9 cellular contexts compared by ENCODE assay signal in genomic region chr19:10290876-10291553, GRCh38. TPM values are rescaled to one million over a fixed set of nuclear protein-coding genes. Genes with fewer than 3 reads are reported as not detected.
A peak's percentile ranks its signal among the peaks of the same experiment; 100 is the strongest.
DNase-seq lines count a peak whose midpoint lies in the region; ATAC-seq, FAIRE-seq and TF ChIP-seq lines count a peak whose summit lies in the region.
"Had no signal": no experiment of that assay in that cellular context is flagged by ENCODE, and none has a peak within 500 bp of the region (broad histone marks: within the 10 kb centered on the region; RNA-seq: fewer than 3 reads in every experiment).

No MANE protein-coding gene starts in this region.

- H3K27me3 Mint-ChIP-seq in H9 (ENCODE audit: low read depth) (peaks cover 100% of the 10 kb centered on the region), T-cell (peaks cover 33 to 78% of the 10 kb centered on the region in 2 donors)

- H3K4me3 ChIP-seq in AG10803 (ENCODE audit: low read length) (peak overlapping the region; percentile 58), HepG2 (replicated peaks in 1 of 3; ENCODE audit: insufficient read depth in 1 of 3, low read depth in 2 of 3, low read length in 3 of 3) (peak overlapping the region; percentile 52 to 79 (median 62))

- no peaks in the 10 kb centered on the region; a peak in 2 of 5 replicates for H3K36me3 ChIP-seq in HepG2 (replicated peaks in 1 of 2; ENCODE audit: control insufficient read depth in 1 of 2, insufficient read depth in 2 of 2, low read length in 2 of 2)

- no peak for TF ChIP-seq CTCF in AG10803 (conservative IDR thresholded peaks at IDR 0.05; ENCODE audit: low read length)
- no peak for TF ChIP-seq CTCF in H9 (conservative IDR thresholded peaks at IDR 0.05)
- no peak for TF ChIP-seq CTCF in HepG2 (CRISPR knock-in tag; IDR thresholded peaks at IDR 0.05)

- peak; percentile 18 to 22 (median 21) for ATAC-seq in T-cell (replicated peaks in 1 of 4)
- peak; percentile 16 for ATAC-seq in HepG2
- no peak for ATAC-seq in HG03196 (IDR thresholded peaks at IDR 0.05; ENCODE audit: unreplicated experiment)

- no peak overlapping the region for H3K18ac ChIP-seq in H9 (ENCODE audit: insufficient read length, low read depth, low read length)

- peaks cover 44% of the 10 kb centered on the region for H3K23me2 ChIP-seq in H9 (ENCODE audit: insufficient read length, low read depth, low read length, poor library complexity, severe bottlenecking)

- H2BK15ac ChIP-seq in H9 (ENCODE audit: low read depth, low read length): no peak overlapping the region

- no peak overlapping the region for H3K4ac ChIP-seq in H9 (ENCODE audit: low read depth, low read length)

- intact Hi-C loops in HepG2 (cut with micrococcal nuclease; ENCODE audit: unreplicated experiment): no loop called here

- no peak overlapping the region for H2AFZ ChIP-seq in H9 (ENCODE audit: low read length)
- no peak overlapping the region for H2AFZ ChIP-seq in HepG2 (ENCODE audit: low read length)

- no peak overlapping the region for H4K5ac ChIP-seq in H9 (ENCODE audit: insufficient read length, low read depth, low read length)

- TF ChIP-seq EP300 in HepG2 (IDR thresholded peaks at IDR 0.05; ENCODE audit: low read depth in 2 of 2, low read length in 2 of 2) (no peak), HepG2 (CRISPR knock-in tag; IDR thresholded peaks at IDR 0.05; ENCODE audit: borderline replicate concordance) (no peak)

- no peak for TF ChIP-seq RAD21 in HepG2 (CRISPR knock-in tag; IDR thresholded peaks at IDR 0.05)

- H3T11ph ChIP-seq in H9 (ENCODE audit: low read length): no peak overlapping the region

- H3K9me3 ChIP-seq in H9 (ENCODE audit: control insufficient read depth, low read depth, low read length): no peaks in the 10 kb centered on the region
- no peaks in the 10 kb centered on the region for H3K9me3 ChIP-seq in HepG2 (ENCODE audit: low read length)

- TF ChIP-seq POLR2A in HepG2 (IDR thresholded peaks at IDR 0.05; ENCODE audit: insufficient read depth in 1 of 2, low read depth in 2 of 2, low read length in 2 of 2): peak in 1 of 2 experiments; percentile 53; a peak in 1 of 4 replicates

- H4K20me1 ChIP-seq in H9 (ENCODE audit: control insufficient read depth, insufficient read depth, insufficient read length) (no peaks in the 10 kb centered on the region), HepG2 (ENCODE audit: insufficient read depth, low read length) (no peaks in the 10 kb centered on the region)

- H3K36me3 Mint-ChIP-seq in H9 (ENCODE audit: insufficient read depth in 1 of 3, low read depth in 3 of 3): no peaks in the 10 kb centered on the region; a peak in 3 of 7 replicates
- peaks cover 3% of the 10 kb centered on the region for H3K36me3 Mint-ChIP-seq in T-cell

- no peak overlapping the region for H4K91ac ChIP-seq in H9 (ENCODE audit: insufficient read length, low read depth, low read length)

- peak overlapping the region; percentile 59 to 92 for H3K4me3 Mint-ChIP-seq in H9
- peak overlapping the region; percentile 70 to 88 (median 73) for H3K4me3 Mint-ChIP-seq in T-cell

- no peak overlapping the region for H3K56ac ChIP-seq in H9 (ENCODE audit: insufficient read length, low read depth, low read length)

- H2BK12ac ChIP-seq in H9 (ENCODE audit: insufficient read length, low read depth, low read length): no peak overlapping the region

- peaks cover 67% of the 10 kb centered on the region for H3K27me3 ChIP-seq in H9 (ENCODE audit: insufficient read depth, low read length)
- H3K27me3 ChIP-seq in HepG2 (ENCODE audit: control insufficient read depth in 1 of 2, insufficient read depth in 2 of 2, low read length in 2 of 2): peaks cover 0 to 20% of the 10 kb centered on the region in 2 experiments; a peak in 3 of 5 replicates

- no peak overlapping the region for H4K8ac ChIP-seq in H9 (replicated peaks; ENCODE audit: insufficient read length, low read depth, low read length)

- H3K9ac ChIP-seq in H9 (ENCODE audit: extremely low read depth, insufficient read length, low read length): no peak overlapping the region
- H3K9ac ChIP-seq in HepG2 (ENCODE audit: insufficient read depth, low read depth, low read length): 0 out of 2 replicates have a peak overlapping the region, but pooled peaks have one; percentile 31

- CTCF ChIA-PET in T-cell (lab: Charles Lee): interaction anchor here in 1 of 2 donors (1.4 to 1.7 kb wide), 2 partner anchors 21 to 32 kb away, joined by 3 to 6 read pairs; partner anchors contain the start of gene ICAM1
- CTCF ChIA-PET in HepG2 (lab: Yijun Ruan, JAX; ENCODE audit: low intra/inter-chr PET ratio, low total read pairs): no interaction called here

- no peaks in the 10 kb centered on the region; the same call in 1 of the 2 replicates for H3K4me1 ChIP-seq in H9 (ENCODE audit: insufficient read depth, low read length)
- peaks cover 75% of the 10 kb centered on the region for H3K4me1 ChIP-seq in HepG2 (ENCODE audit: insufficient read depth, low read length)

- H3K79me2 ChIP-seq in H9 (ENCODE audit: insufficient read depth, low read length) (no peaks in the 10 kb centered on the region), HepG2 (ENCODE audit: insufficient read depth, low read length) (no peaks in the 10 kb centered on the region)

- no peak overlapping the region for H3K14ac ChIP-seq in H9 (ENCODE audit: insufficient read depth, low read length)

- H3K79me1 ChIP-seq in H9 (ENCODE audit: insufficient read depth, low read depth, low read length, poor library complexity, severe bottlenecking): no peaks in the 10 kb centered on the region

- DNase-seq in AG10803 (ENCODE audit: low read depth): peak; percentile 41
- DNase-seq in H9: peak; percentile 68
- DNase-seq in T-cell: peak in 13 of 34 experiments; percentile 30 to 54 (median 37)
- peak in 43 of 61 donors; percentile 4 to 82 (median 40) for DNase-seq in caudate nucleus (lab: John Stamatoyannopoulos, UW)
- DNase-seq in HepG2 (ENCODE audit: low spot score): peak; percentile 43
- DNase-seq in stimulated activated naive CD4-positive, alpha-beta T cell (lab: John Stamatoyannopoulos, UW): peak in 5 of 6 experiments; percentile 28 to 49 (median 31)
- no peak for DNase-seq in activated CD4-positive, CD25-positive, alpha-beta regulatory T cell treated with anti-CD3 and anti-CD28 coated beads, Interleukin-2, amount 50 U/mL, for 72 hours

- peak; percentile 42 for FAIRE-seq in HepG2 (lab: Jason Lieb, UNC)
- FAIRE-seq: islet of Langerhans had no signal

- no peak overlapping the region for H2BK120ac ChIP-seq in H9 (ENCODE audit: low read depth, low read length, poor library complexity, severe bottlenecking)

- H3K27ac Mint-ChIP-seq in H9 (no peak overlapping the region), T-cell (no peak overlapping the region)

- no peak overlapping the region for H2BK5ac ChIP-seq in H9 (ENCODE audit: insufficient read length, low read length)

- peaks cover 0 to 5% of the 10 kb centered on the region in 2 experiments; a peak in 3 of 5 replicates for H3K9me3 Mint-ChIP-seq in H9
- no peaks in the 10 kb centered on the region for H3K9me3 Mint-ChIP-seq in T-cell

- no CpG with 5 or more reads among the region's 57 CpGs for WGBS in H9 (ENCODE audit: extremely low coverage, insufficient read length, low lambda C conversion rate)
- under 1% methylated on average over 15 of the region's 57 CpGs for WGBS in HepG2 (ENCODE audit: low lambda C conversion rate)

- H3K4me1 Mint-ChIP-seq in H9 (peaks cover 17 to 49% of the 10 kb centered on the region in 2 experiments), T-cell (peaks cover 69 to 79% (median 76%) of the 10 kb centered on the region in 3 donors)

- no TSS peak for BruUV-seq in HepG2 (replicated peaks; lab: Mats Ljungman, UMichigan)

- H2BK20ac ChIP-seq in H9 (ENCODE audit: low read depth, low read length, poor library complexity, severe bottlenecking): no peak overlapping the region

- POLR2A ChIA-PET in T-cell (lab: Charles Lee): interaction anchor here in 1 of 2 donors (0.6 kb wide), 1 partner anchor 21 kb away, joined by 5 read pairs; no protein-coding TSS in a partner anchor
- POLR2A ChIA-PET in HepG2 (lab: Yijun Ruan, JAX): interaction anchor here (0.6 to 7.3 kb wide), 7 partner anchors 11 to 98 kb away, joined by 3 to 149 read pairs (median 4); partner anchors contain the start of genes ICAM1, RAVER1 and TYK2

- H3K27ac ChIP-seq in H9 (ENCODE audit: insufficient read length, low read depth, low read length): no peak overlapping the region
- H3K27ac ChIP-seq in caudate nucleus (ENCODE audit: low read depth, low read length): no peak overlapping the region
- H3K27ac ChIP-seq in HepG2 (ENCODE audit: extremely low read length, insufficient read depth, low read length): no peak overlapping the region

- in situ Hi-C loops in HepG2 (cut with HindIII; ENCODE audit: extremely low pct_ligation_motif_present, low pct_unique_long_range_greater_than_20kb): no loop called here

- H3K4me2 ChIP-seq in H9 (ENCODE audit: insufficient read depth, insufficient read length, low read length) (peak overlapping the region; percentile 92), HepG2 (ENCODE audit: low read depth, low read length) (peak overlapping the region; percentile 97)

- no peak overlapping the region for H2AK5ac ChIP-seq in H9 (ENCODE audit: insufficient read length, low read length)

- no peak overlapping the region for H3K23ac ChIP-seq in H9 (ENCODE audit: insufficient read length, low read depth, low read length)

RNA-seq across cellular contexts. Expression of gene ICAM5, which starts 1.3 kb away (rescaled TPM):
- total RNA-seq in H9 (2021): 1.4 and 1.6 TPM in 2 replicates
- total RNA-seq in T-cell: 1 to 10 TPM in 1 of 5 donors, under 1 TPM in 4; 0.20 to 1.1 (median 0.59) TPM
- 0.46 TPM in 1 of 2 replicates, not detected in the other for total RNA-seq in HepG2 (2016; rRNA removed; fragmentation: Illumina TruSeq; extraction: Trizol)
- 0.26 TPM in 1 of 2 replicates, not detected in the other for total RNA-seq in HepG2 (2016; cell fraction: cytosol; rRNA removed; fragmentation: Illumina TruSeq; extraction: Trizol; ENCODE audit: low read depth)
- total RNA-seq in HepG2 (2016; cell fraction: insoluble cytoplasmic fraction; rRNA removed; fragmentation: Illumina TruSeq; extraction: Trizol): 0.22 and 0.35 TPM in 2 replicates
- total RNA-seq in HepG2 (2016; cell fraction: membrane; rRNA removed; fragmentation: Illumina TruSeq; extraction: Trizol): 0.09 TPM in 1 of 2 replicates, not detected in the other
- total RNA-seq in HepG2 (2016; cell fraction: nucleus; rRNA removed; fragmentation: Illumina TruSeq; extraction: Trizol): 0.44 and 0.56 TPM in 2 replicates
- polyA plus RNA-seq in HepG2 (2011; rRNA removed): 1.6 and 1.9 TPM in 2 replicates
- polyA plus RNA-seq in HepG2 (2011; cell fraction: cytosol; rRNA removed): 0.49 and 1.0 TPM in 2 replicates
- 29.1 and 52.4 TPM in 2 replicates for polyA plus RNA-seq in HepG2 (2011; cell fraction: nucleus; rRNA removed)
- polyA plus RNA-seq in HepG2 (2012): 1.6 and 1.8 TPM in 2 replicates
- polyA plus RNA-seq in HepG2 (2016; cell fraction: cytosol; fragmentation: Illumina TruSeq; extraction: Trizol; ENCODE audit: low read depth): not detected in 2 replicates
- 0.11 TPM in 1 of 2 replicates, not detected in the other for polyA plus RNA-seq in HepG2 (2016; cell fraction: insoluble cytoplasmic fraction; fragmentation: Illumina TruSeq; extraction: Trizol; ENCODE audit: low read depth)
- not detected in 2 replicates for polyA plus RNA-seq in HepG2 (2016; cell fraction: membrane; fragmentation: Illumina TruSeq; extraction: Trizol; ENCODE audit: low read depth)
- 1.4 and 2.3 TPM in 2 replicates for polyA plus RNA-seq in HepG2 (2016; cell fraction: nucleus; fragmentation: Illumina TruSeq; extraction: Trizol; ENCODE audit: insufficient read depth, low read depth)
- 1.5 and 4.0 TPM in 2 replicates for polyA minus RNA-seq in HepG2 (2011; rRNA and poly(A)+ RNA removed; ENCODE audit: low replicate concordance)
- 0.49 and 0.97 TPM in 2 replicates for polyA minus RNA-seq in HepG2 (2011; cell fraction: cytosol; rRNA and poly(A)+ RNA removed)
- 1.7 and 3.1 TPM in 2 replicates for polyA minus RNA-seq in HepG2 (2011; cell fraction: nucleus; rRNA and poly(A)+ RNA removed)

RNA-seq across cellular contexts. Expression of gene ICAM4, which starts 4.3 kb away (rescaled TPM):
- 1.1 TPM in 2 replicates for total RNA-seq in H9 (2021)
- total RNA-seq in T-cell: under 1 TPM; 0.47 to 0.79 (median 0.53) TPM
- total RNA-seq in HepG2 (2016; rRNA removed; fragmentation: Illumina TruSeq; extraction: Trizol): 1.5 and 2.9 TPM in 2 replicates
- 1.1 and 1.9 TPM in 2 replicates for total RNA-seq in HepG2 (2016; cell fraction: cytosol; rRNA removed; fragmentation: Illumina TruSeq; extraction: Trizol; ENCODE audit: low read depth)
- 1.0 and 3.0 TPM in 2 replicates for total RNA-seq in HepG2 (2016; cell fraction: insoluble cytoplasmic fraction; rRNA removed; fragmentation: Illumina TruSeq; extraction: Trizol)
- 1.7 and 2.0 TPM in 2 replicates for total RNA-seq in HepG2 (2016; cell fraction: membrane; rRNA removed; fragmentation: Illumina TruSeq; extraction: Trizol)
- 1.6 and 2.6 TPM in 2 replicates for total RNA-seq in HepG2 (2016; cell fraction: nucleus; rRNA removed; fragmentation: Illumina TruSeq; extraction: Trizol)
- 3.1 and 4.0 TPM in 2 replicates for polyA plus RNA-seq in HepG2 (2011; rRNA removed)
- polyA plus RNA-seq in HepG2 (2011; cell fraction: cytosol; rRNA removed): 3.1 and 6.6 TPM in 2 replicates
- polyA plus RNA-seq in HepG2 (2011; cell fraction: nucleus; rRNA removed): 2.1 and 3.1 TPM in 2 replicates
- 2.3 and 2.5 TPM in 2 replicates for polyA plus RNA-seq in HepG2 (2012)
- polyA plus RNA-seq in HepG2 (2016; cell fraction: cytosol; fragmentation: Illumina TruSeq; extraction: Trizol; ENCODE audit: low read depth): 1.4 and 1.9 TPM in 2 replicates
- polyA plus RNA-seq in HepG2 (2016; cell fraction: insoluble cytoplasmic fraction; fragmentation: Illumina TruSeq; extraction: Trizol; ENCODE audit: low read depth): 1.4 and 1.6 TPM in 2 replicates
- 1.5 and 1.8 TPM in 2 replicates for polyA plus RNA-seq in HepG2 (2016; cell fraction: membrane; fragmentation: Illumina TruSeq; extraction: Trizol; ENCODE audit: low read depth)
- 3.3 and 3.9 TPM in 2 replicates for polyA plus RNA-seq in HepG2 (2016; cell fraction: nucleus; fragmentation: Illumina TruSeq; extraction: Trizol; ENCODE audit: insufficient read depth, low read depth)
- polyA minus RNA-seq in HepG2 (2011; rRNA and poly(A)+ RNA removed; ENCODE audit: low replicate concordance): 0.09 and 3.3 TPM in 2 replicates
- 1.6 and 2.0 TPM in 2 replicates for polyA minus RNA-seq in HepG2 (2011; cell fraction: cytosol; rRNA and poly(A)+ RNA removed)
- 1.7 and 2.4 TPM in 2 replicates for polyA minus RNA-seq in HepG2 (2011; cell fraction: nucleus; rRNA and poly(A)+ RNA removed)

RNA-seq across cellular contexts. Expression of gene ZGLP1, which starts 18.6 kb away (rescaled TPM):
- total RNA-seq in H9 (2021): 6.9 and 7.0 TPM in 2 replicates
- 10 to 100 TPM in 2 of 5 donors, 1 to 10 TPM in 3; 3.9 to 11.8 (median 8.1) TPM for total RNA-seq in T-cell
- 0.56 and 2.4 TPM in 2 replicates for total RNA-seq in HepG2 (2016; rRNA removed; fragmentation: Illumina TruSeq; extraction: Trizol)
- 1.5 and 2.6 TPM in 2 replicates for total RNA-seq in HepG2 (2016; cell fraction: cytosol; rRNA removed; fragmentation: Illumina TruSeq; extraction: Trizol; ENCODE audit: low read depth)
- total RNA-seq in HepG2 (2016; cell fraction: insoluble cytoplasmic fraction; rRNA removed; fragmentation: Illumina TruSeq; extraction: Trizol): 0.52 and 2.8 TPM in 2 replicates
- 1.8 TPM in 2 replicates for total RNA-seq in HepG2 (2016; cell fraction: membrane; rRNA removed; fragmentation: Illumina TruSeq; extraction: Trizol)
- total RNA-seq in HepG2 (2016; cell fraction: nucleus; rRNA removed; fragmentation: Illumina TruSeq; extraction: Trizol): 3.4 and 4.8 TPM in 2 replicates
- polyA plus RNA-seq in HepG2 (2011; rRNA removed): 3.0 and 4.7 TPM in 2 replicates
- 0.46 and 1.3 TPM in 2 replicates for polyA plus RNA-seq in HepG2 (2011; cell fraction: cytosol; rRNA removed)
- polyA plus RNA-seq in HepG2 (2011; cell fraction: nucleus; rRNA removed): 20.3 and 24.6 TPM in 2 replicates
- 2.1 and 3.9 TPM in 2 replicates for polyA plus RNA-seq in HepG2 (2012)
- 1.4 and 1.9 TPM in 2 replicates for polyA plus RNA-seq in HepG2 (2016; cell fraction: cytosol; fragmentation: Illumina TruSeq; extraction: Trizol; ENCODE audit: low read depth)
- 0.72 and 0.99 TPM in 2 replicates for polyA plus RNA-seq in HepG2 (2016; cell fraction: insoluble cytoplasmic fraction; fragmentation: Illumina TruSeq; extraction: Trizol; ENCODE audit: low read depth)
- 1.6 and 1.8 TPM in 2 replicates for polyA plus RNA-seq in HepG2 (2016; cell fraction: membrane; fragmentation: Illumina TruSeq; extraction: Trizol; ENCODE audit: low read depth)
- polyA plus RNA-seq in HepG2 (2016; cell fraction: nucleus; fragmentation: Illumina TruSeq; extraction: Trizol; ENCODE audit: insufficient read depth, low read depth): 17.4 and 18.0 TPM in 2 replicates
- polyA minus RNA-seq in HepG2 (2011; rRNA and poly(A)+ RNA removed; ENCODE audit: low replicate concordance): 0.18 and 0.28 TPM in 2 replicates
- not detected in 2 replicates for polyA minus RNA-seq in HepG2 (2011; cell fraction: cytosol; rRNA and poly(A)+ RNA removed)
- polyA minus RNA-seq in HepG2 (2011; cell fraction: nucleus; rRNA and poly(A)+ RNA removed): 1.0 and 1.9 TPM in 2 replicates

RNA-seq across cellular contexts. Expression of gene ICAM1, which starts 20.1 kb away (rescaled TPM):
- total RNA-seq in H9 (2021) (2.1 and 2.3 TPM in 2 replicates), T-cell (10 to 100 TPM in 1 of 5 donors, 1 to 10 TPM in 4; 4.2 to 11.0 (median 5.9) TPM), HepG2 (2016; rRNA removed; fragmentation: Illumina TruSeq; extraction: Trizol) (12.8 and 37.9 TPM in 2 replicates)
- 2.8 and 3.4 TPM in 2 replicates for total RNA-seq in HepG2 (2016; cell fraction: cytosol; rRNA removed; fragmentation: Illumina TruSeq; extraction: Trizol; ENCODE audit: low read depth)
- total RNA-seq in HepG2 (2016; cell fraction: insoluble cytoplasmic fraction; rRNA removed; fragmentation: Illumina TruSeq; extraction: Trizol): 11.2 and 38.7 TPM in 2 replicates
- total RNA-seq in HepG2 (2016; cell fraction: membrane; rRNA removed; fragmentation: Illumina TruSeq; extraction: Trizol): 6.9 and 8.2 TPM in 2 replicates
- total RNA-seq in HepG2 (2016; cell fraction: nucleus; rRNA removed; fragmentation: Illumina TruSeq; extraction: Trizol): 36.6 and 43.7 TPM in 2 replicates
- 98.4 and 153 TPM in 2 replicates for polyA plus RNA-seq in HepG2 (2011; rRNA removed)
- polyA plus RNA-seq in HepG2 (2011; cell fraction: cytosol; rRNA removed): 88.6 and 125 TPM in 2 replicates
- polyA plus RNA-seq in HepG2 (2011; cell fraction: nucleus; rRNA removed): 70.4 and 93.5 TPM in 2 replicates
- 31.4 and 71.9 TPM in 2 replicates for polyA plus RNA-seq in HepG2 (2012)
- 2.4 and 2.5 TPM in 2 replicates for polyA plus RNA-seq in HepG2 (2016; cell fraction: cytosol; fragmentation: Illumina TruSeq; extraction: Trizol; ENCODE audit: low read depth)
- polyA plus RNA-seq in HepG2 (2016; cell fraction: insoluble cytoplasmic fraction; fragmentation: Illumina TruSeq; extraction: Trizol; ENCODE audit: low read depth): 12.7 and 15.7 TPM in 2 replicates
- polyA plus RNA-seq in HepG2 (2016; cell fraction: membrane; fragmentation: Illumina TruSeq; extraction: Trizol; ENCODE audit: low read depth): 4.6 and 5.2 TPM in 2 replicates
- polyA plus RNA-seq in HepG2 (2016; cell fraction: nucleus; fragmentation: Illumina TruSeq; extraction: Trizol; ENCODE audit: insufficient read depth, low read depth): 75.8 and 77.2 TPM in 2 replicates
- 19.2 and 165 TPM in 2 replicates for polyA minus RNA-seq in HepG2 (2011; rRNA and poly(A)+ RNA removed; ENCODE audit: low replicate concordance)
- polyA minus RNA-seq in HepG2 (2011; cell fraction: cytosol; rRNA and poly(A)+ RNA removed): 97.0 and 140 TPM in 2 replicates
- polyA minus RNA-seq in HepG2 (2011; cell fraction: nucleus; rRNA and poly(A)+ RNA removed): 31.8 and 54.1 TPM in 2 replicates

RNA-seq across cellular contexts. Expression of gene FDX2, which starts 24.8 kb away (rescaled TPM):
- total RNA-seq in H9 (2021) (26.8 and 27.7 TPM in 2 replicates), T-cell (10 to 100 TPM in 3 of 5 donors, 1 to 10 TPM in 2; 5.7 to 16.8 (median 11.4) TPM), HepG2 (2016; rRNA removed; fragmentation: Illumina TruSeq; extraction: Trizol) (21.0 and 22.6 TPM in 2 replicates)
- 19.4 and 21.0 TPM in 2 replicates for total RNA-seq in HepG2 (2016; cell fraction: cytosol; rRNA removed; fragmentation: Illumina TruSeq; extraction: Trizol; ENCODE audit: low read depth)
- 19.6 and 21.9 TPM in 2 replicates for total RNA-seq in HepG2 (2016; cell fraction: insoluble cytoplasmic fraction; rRNA removed; fragmentation: Illumina TruSeq; extraction: Trizol)
- 26.6 and 29.0 TPM in 2 replicates for total RNA-seq in HepG2 (2016; cell fraction: membrane; rRNA removed; fragmentation: Illumina TruSeq; extraction: Trizol)
- 10.0 and 11.9 TPM in 2 replicates for total RNA-seq in HepG2 (2016; cell fraction: nucleus; rRNA removed; fragmentation: Illumina TruSeq; extraction: Trizol)
- 24.7 and 27.8 TPM in 2 replicates for polyA plus RNA-seq in HepG2 (2011; rRNA removed)
- 16.9 and 23.1 TPM in 2 replicates for polyA plus RNA-seq in HepG2 (2011; cell fraction: cytosol; rRNA removed)
- 41.9 and 53.1 TPM in 2 replicates for polyA plus RNA-seq in HepG2 (2011; cell fraction: nucleus; rRNA removed)
- polyA plus RNA-seq in HepG2 (2012): 9.2 and 16.3 TPM in 2 replicates
- polyA plus RNA-seq in HepG2 (2016; cell fraction: cytosol; fragmentation: Illumina TruSeq; extraction: Trizol; ENCODE audit: low read depth): 23.2 and 31.5 TPM in 2 replicates
- 24.7 and 26.8 TPM in 2 replicates for polyA plus RNA-seq in HepG2 (2016; cell fraction: insoluble cytoplasmic fraction; fragmentation: Illumina TruSeq; extraction: Trizol; ENCODE audit: low read depth)
- polyA plus RNA-seq in HepG2 (2016; cell fraction: membrane; fragmentation: Illumina TruSeq; extraction: Trizol; ENCODE audit: low read depth): 26.3 and 32.9 TPM in 2 replicates
- 34.9 and 35.0 TPM in 2 replicates for polyA plus RNA-seq in HepG2 (2016; cell fraction: nucleus; fragmentation: Illumina TruSeq; extraction: Trizol; ENCODE audit: insufficient read depth, low read depth)
- 15.1 and 48.5 TPM in 2 replicates for polyA minus RNA-seq in HepG2 (2011; rRNA and poly(A)+ RNA removed; ENCODE audit: low replicate concordance)
- polyA minus RNA-seq in HepG2 (2011; cell fraction: cytosol; rRNA and poly(A)+ RNA removed): 2.3 and 2.8 TPM in 2 replicates
- polyA minus RNA-seq in HepG2 (2011; cell fraction: nucleus; rRNA and poly(A)+ RNA removed): 6.7 and 6.8 TPM in 2 replicates
